ENCODE assay signal across 8 cellular contexts in genomic region chr19:49421039-49421877, GRCh38.
DNase-seq lines count a peak whose midpoint lies in the region; ATAC-seq and TF ChIP-seq lines count a peak whose summit lies in the region.

No MANE protein-coding gene starts in this region.

- peaks cover 56% of the 10 kb centered on the region for H3K27me3 ChIP-seq in iPS-15b (ENCODE audit: control insufficient read depth, insufficient read depth, low read length)

- no peak overlapping the region for H3K9ac ChIP-seq in iPS-15b (ENCODE audit: low read depth, low read length)

- no peaks in the 10 kb centered on the region for H3K9me3 ChIP-seq in iPS-15b (ENCODE audit: control insufficient read depth, insufficient read depth, low read length)

- ATAC-seq in GM19397 (IDR thresholded peaks at IDR 0.05; ENCODE audit: unreplicated experiment), result no peak

- DNase-seq in activated T-cell treated with anti-CD3 and anti-CD28 coated beads for 48 hours (ENCODE audit: low read depth) (peak; percentile 54), activated T-cell treated with anti-CD3 and anti-CD28 coated beads for 4 hours (no peak), NCI-H69 (lab: John Stamatoyannopoulos, UW) (peak; percentile 98), astrocyte of the spinal cord (ENCODE audit: low read depth, low spot score) (peak; percentile 27), middle frontal gyrus (ENCODE audit: extremely low spot score, low spot score) (no peak)
- DNase-seq in stimulated activated CD4-positive, alpha-beta T cell treated with anti-CD3 and anti-CD28 coated beads, Interleukin-4, amount 100 ng/mL, for 1 hour, result peak; percentile 35

- no peaks in the 10 kb centered on the region for H3K36me3 ChIP-seq in iPS-15b (ENCODE audit: control insufficient read depth, insufficient read depth, low read length)

- peaks cover 12% of the 10 kb centered on the region for H3K4me1 ChIP-seq in iPS-15b (ENCODE audit: control insufficient read depth, insufficient read depth, low read length)

- H3K4me3 ChIP-seq in astrocyte of the spinal cord (ENCODE audit: low read depth, low read length), result no peak overlapping the region
- H3K4me3 ChIP-seq in iPS-15b (ENCODE audit: low read depth, low read length), result peak overlapping the region; percentile 0

- in situ Hi-C loops in astrocyte of the spinal cord (cut with HindIII; ENCODE audit: low sequenced_read_pairs), result no loop called here

- TF ChIP-seq CTCF in astrocyte of the spinal cord (IDR thresholded peaks at IDR 0.05; ENCODE audit: low read depth, low read length), result no peak

Comparison
In these comparisons a context has a peak if more than half of its experiments do, and no peak if none do; other contexts are left out.
1. DNase-seq: peak in activated T-cell treated with anti-CD3 and anti-CD28 coated beads for 48 hours (single experiment), NCI-H69 (single experiment), astrocyte of the spinal cord (single experiment) and stimulated activated CD4-positive, alpha-beta T cell treated with anti-CD3 and anti-CD28 coated beads, Interleukin-4, amount 100 ng/mL, for 1 hour (single experiment); none in activated T-cell treated with anti-CD3 and anti-CD28 coated beads for 4 hours (single experiment) and middle frontal gyrus (single experiment).